In the genomic region with DNA sequence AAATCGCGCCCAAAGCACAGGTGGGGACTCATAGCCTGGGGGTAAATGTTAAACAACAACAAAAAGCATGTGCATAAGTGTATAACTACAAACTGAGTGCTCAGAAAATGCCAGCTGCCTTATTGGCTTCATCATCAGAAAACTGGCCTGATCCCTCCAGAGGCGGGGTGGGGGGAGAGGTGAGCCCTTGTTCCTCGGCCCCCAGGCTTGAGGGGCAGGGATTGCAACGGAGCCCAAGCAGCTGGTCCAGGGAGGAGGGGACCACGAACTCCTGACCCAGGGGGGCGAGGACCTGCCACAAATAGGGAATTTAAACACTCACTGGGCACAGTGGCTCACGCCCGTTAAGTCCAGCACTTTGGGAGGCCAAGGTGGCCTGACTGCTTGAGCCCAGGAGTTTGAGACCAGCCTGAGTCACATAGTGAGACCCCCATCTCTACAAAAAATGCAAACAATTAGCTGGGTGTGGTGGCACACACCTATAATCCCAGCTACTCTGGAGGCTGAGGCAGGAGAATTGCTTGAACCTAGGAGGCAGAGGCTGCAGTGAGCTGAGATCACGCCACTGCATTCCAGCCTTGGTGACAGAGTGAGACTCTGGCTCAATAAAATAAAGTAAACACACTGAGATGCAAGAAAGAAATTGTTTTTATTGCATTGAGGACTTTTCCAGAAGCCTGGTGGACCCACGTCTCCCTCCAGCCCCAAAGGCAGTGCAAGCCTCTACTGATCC, we compare ENCODE assay signal across 20 cellular contexts. TPM values are rescaled to one million over a fixed set of nuclear protein-coding genes. Genes with fewer than 3 reads are reported as not detected.
A peak's percentile ranks its signal among the peaks of the same experiment; 100 is the strongest.
DNase-seq lines count a peak whose midpoint lies in the region; ATAC-seq, FAIRE-seq and TF ChIP-seq lines count a peak whose summit lies in the region.
"Had no signal": no experiment of that assay in that cellular context is flagged by ENCODE, and none has a peak within 500 bp of the region (broad histone marks: within the 10 kb centered on the region; RNA-seq: fewer than 3 reads in every experiment).

No MANE protein-coding gene starts in this region.

- in situ Hi-C loops in GM12878 (cut with MboI): no loop called here

- H3K36me3 Mint-ChIP-seq in GM23338 (ENCODE audit: low read depth): no peaks in the 10 kb centered on the region
- H3K36me3 Mint-ChIP-seq in natural killer cell treated with Interleukin-12 subunit alpha and Interleukin-12 subunit beta and Interleukin-15 and Interleukin-18, amount 100 ng/mL, for 72 hours: no peaks in the 10 kb centered on the region

- H3K9ac ChIP-seq in GM12878 (ENCODE audit: control insufficient read depth, insufficient read depth, low read length): no peak overlapping the region
- H3K9ac ChIP-seq in liver (ENCODE audit: low read depth in 1 of 2, low read length in 2 of 2): no peak overlapping the region
- H3K9ac ChIP-seq: BLaER1 had no signal

- TF ChIP-seq EP300 in GM12878 (IDR thresholded peaks at IDR 0.05; ENCODE audit: borderline replicate concordance in 1 of 2, control insufficient read depth in 1 of 2, low read depth in 2 of 2, low read length in 2 of 2): no peak

- H3K4me3 Mint-ChIP-seq in GM23338: no peak overlapping the region; the same call in 2 of the 3 replicates
- H3K4me3 Mint-ChIP-seq in natural killer cell treated with Interleukin-12 subunit alpha and Interleukin-12 subunit beta and Interleukin-15 and Interleukin-18, amount 100 ng/mL, for 72 hours: no peak overlapping the region
- H3K4me3 Mint-ChIP-seq: activated T-cell treated with anti-CD3 and anti-CD28 coated beads, Interleukin-2, amount 50 U/mL, for 4 hours; neural crest cell; T-cell had no signal

- intact Hi-C loops in GM12878 (cut with micrococcal nuclease; ENCODE audit: unreplicated experiment): no loop called here

- TF ChIP-seq CTCF in GM23338 (conservative IDR thresholded peaks at IDR 0.05; ENCODE audit: low read depth in 2 of 2): no peak
- no peak for TF ChIP-seq CTCF in GM12878 (IDR thresholded peaks at IDR 0.05 in 2 of 3, conservative IDR thresholded peaks at IDR 0.05 in 1 of 3; ENCODE audit: control insufficient read depth in 2 of 3, extremely low read depth in 1 of 3, insufficient read depth in 1 of 3, low read depth in 3 of 3, low read length in 3 of 3)
- no peak for TF ChIP-seq CTCF in liver (IDR thresholded peaks at IDR 0.05; ENCODE audit: low read depth, low read length, missing input control)

- peak overlapping the region; percentile 84 for H3K4me2 ChIP-seq in GM23338
- H3K4me2 ChIP-seq in GM12878 (ENCODE audit: control insufficient read depth, insufficient read depth): no peak overlapping the region
- H3K4me2 ChIP-seq: BLaER1 had no signal

- H3K9me2 ChIP-seq in GM23338 (ENCODE audit: insufficient read depth): no peaks in the 10 kb centered on the region

- no peaks in the 10 kb centered on the region for H3K9me3 Mint-ChIP-seq in GM23338
- H3K9me3 Mint-ChIP-seq in natural killer cell treated with Interleukin-12 subunit alpha and Interleukin-12 subunit beta and Interleukin-15 and Interleukin-18, amount 100 ng/mL, for 72 hours: no peaks in the 10 kb centered on the region
- H3K9me3 Mint-ChIP-seq: activated T-cell treated with anti-CD3 and anti-CD28 coated beads, Interleukin-2, amount 50 U/mL, for 4 hours; neural crest cell; T-cell had no signal

- no TSS peak for BruUV-seq in GM12878 (replicated peaks; lab: Mats Ljungman, UMichigan)

- DNase-seq in GM23338 (ENCODE audit: low spot score) (no peak), GM12878 (ENCODE audit: low read depth, low spot score) (no peak), GM19238 (ENCODE audit: insufficient read length, low spot score) (no peak)
- no peak for DNase-seq in natural killer cell treated with Interleukin-12 subunit alpha and Interleukin-12 subunit beta and Interleukin-15 and Interleukin-18, amount 100 ng/mL, for 72 hours (ENCODE audit: low spot score)
- DNase-seq: cortex of kidney, GOT3, NCI-H2081 treated with DMSO at 0.1 percent for 48 hours, SIG-M5 had no signal

- FAIRE-seq in GM12878 (lab: Jason Lieb, UNC): no peak

- H3K36me3 ChIP-seq in GM23338 (ENCODE audit: insufficient read depth) (no peaks in the 10 kb centered on the region), GM12878 (ENCODE audit: control insufficient read depth in 2 of 2, insufficient read depth in 2 of 2, low read length in 1 of 2) (peaks cover 0 to 4% of the 10 kb centered on the region in 2 experiments; a peak in 2 of 4 replicates), liver (ENCODE audit: control insufficient read depth in 4 of 4, insufficient read depth in 3 of 4, low read depth in 1 of 4, low read length in 3 of 4) (peaks cover 13 to 24% (median 18%) of the 10 kb centered on the region in 4 donors)

- H4K20me1 ChIP-seq in GM23338 (replicated peaks; ENCODE audit: insufficient read depth): no peaks in the 10 kb centered on the region; the same call in 1 of the 2 replicates
- H4K20me1 ChIP-seq in GM12878 (ENCODE audit: control insufficient read depth, insufficient read depth): no peaks in the 10 kb centered on the region

- H3K9me3 ChIP-seq in GM12878 (replicated peaks; ENCODE audit: control insufficient read depth, insufficient read depth, low read length): no peaks in the 10 kb centered on the region
- no peaks in the 10 kb centered on the region for H3K9me3 ChIP-seq in liver (ENCODE audit: control insufficient read depth in 4 of 4, low read length in 3 of 4)
- H3K9me3 ChIP-seq: adrenal gland, BLaER1, left ventricle myocardium inferior, psoas muscle, upper lobe of left lung had no signal

- peaks cover 8% of the 10 kb centered on the region; the same call in 1 of the 2 replicates for H3K27me3 ChIP-seq in GM23338 (ENCODE audit: insufficient read depth)
- H3K27me3 ChIP-seq in GM12878 (replicated peaks in 1 of 2; ENCODE audit: control insufficient read depth in 2 of 2, insufficient read depth in 2 of 2, low read length in 1 of 2): no peaks in the 10 kb centered on the region
- no peaks in the 10 kb centered on the region for H3K27me3 ChIP-seq in liver (ENCODE audit: control insufficient read depth in 4 of 4, insufficient read depth in 4 of 4, low read length in 3 of 4)
- H3K27me3 ChIP-seq: adrenal gland had no signal

- no peak overlapping the region for H3K27ac Mint-ChIP-seq in GM23338
- H3K27ac Mint-ChIP-seq in natural killer cell treated with Interleukin-12 subunit alpha and Interleukin-12 subunit beta and Interleukin-15 and Interleukin-18, amount 100 ng/mL, for 72 hours: no peak overlapping the region
- H3K27ac Mint-ChIP-seq: T-cell had no signal

- peaks cover 4% of the 10 kb centered on the region; the same call in 1 of the 3 replicates for H3K4me1 Mint-ChIP-seq in GM23338
- peaks cover 0 to 6% of the 10 kb centered on the region in 2 donors for H3K4me1 Mint-ChIP-seq in natural killer cell treated with Interleukin-12 subunit alpha and Interleukin-12 subunit beta and Interleukin-15 and Interleukin-18, amount 100 ng/mL, for 72 hours (ENCODE audit: low read depth in 2 of 2)
- H3K4me1 Mint-ChIP-seq: neural crest cell had no signal

- H3K4me3 ChIP-seq in GM23338 (peak overlapping the region; percentile 50), GM12878 (no peak overlapping the region), liver (ENCODE audit: low read depth in 1 of 3, low read length in 3 of 3) (no peak overlapping the region)
- H3K4me3 ChIP-seq: adrenal gland, BLaER1, left ventricle myocardium inferior, psoas muscle, upper lobe of left lung had no signal

- H3K4me1 ChIP-seq in GM23338 (ENCODE audit: insufficient read depth) (no peaks in the 10 kb centered on the region), GM12878 (ENCODE audit: control insufficient read depth, insufficient read depth, low read length) (no peaks in the 10 kb centered on the region), liver (ENCODE audit: control insufficient read depth in 4 of 4, insufficient read depth in 4 of 4, low read length in 3 of 4) (no peaks in the 10 kb centered on the region)
- H3K4me1 ChIP-seq: BLaER1, psoas muscle had no signal

- POLR2A ChIA-PET in GM12878 (lab: Charles Lee): interaction anchor here (0.5 kb wide), 1 partner anchor 204 kb away, joined by 6 read pairs; no protein-coding TSS in a partner anchor

- no peaks in the 10 kb centered on the region for H3F3A ChIP-seq in GM23338 (replicated peaks; ENCODE audit: low read depth)

- H3K27ac ChIP-seq in GM23338 (ENCODE audit: low read depth) (no peak overlapping the region), GM12878 (ENCODE audit: control insufficient read depth, insufficient read depth) (no peak overlapping the region), liver (ENCODE audit: low read depth in 1 of 2, low read length in 2 of 2) (no peak overlapping the region)
- H3K27ac ChIP-seq: adrenal gland, BLaER1, left ventricle myocardium inferior, psoas muscle, upper lobe of left lung had no signal

- no peak overlapping the region for H2AFZ ChIP-seq in GM23338
- H2AFZ ChIP-seq in GM12878 (ENCODE audit: control insufficient read depth, low read depth, low read length): no peak overlapping the region

- H3K79me2 ChIP-seq in GM23338 (replicated peaks; ENCODE audit: insufficient read depth) (no peaks in the 10 kb centered on the region), GM12878 (ENCODE audit: control insufficient read depth, insufficient read depth, low read length) (no peaks in the 10 kb centered on the region)

- TF ChIP-seq RAD21 in GM12878 (IDR thresholded peaks at IDR 0.05; ENCODE audit: insufficient read depth, low read depth, low read length) (no peak), liver (IDR thresholded peaks at IDR 0.05) (no peak)

- WGBS in GM12878 (ENCODE audit: insufficient coverage, insufficient replicate concordance, low lambda C conversion rate, missing lambda C conversion rate): 38% methylated on average over 10 of the region's 11 CpGs
- 42% methylated on average over 11 of the region's 11 CpGs for WGBS in liver

- ATAC-seq in GM23338 (peak; percentile 17), GM12878 (no peak), GM19463 (IDR thresholded peaks at IDR 0.05; ENCODE audit: unreplicated experiment) (no peak)
- no peak for ATAC-seq in natural killer cell treated with Interleukin-12 subunit alpha and Interleukin-12 subunit beta and Interleukin-15 and Interleukin-18, amount 100 ng/mL, for 72 hours

- CTCF ChIA-PET in GM12878 (lab: Yijun Ruan, JAX): no interaction called here

- SMC1A ChIA-PET in GM12878 (lab: Charles Lee; ENCODE audit: uncharacterized antibody, unreplicated experiment): no interaction called here

- H3K27me3 Mint-ChIP-seq in GM23338 (ENCODE audit: insufficient read depth, low read depth, poor library complexity): peaks cover 17% of the 10 kb centered on the region
- H3K27me3 Mint-ChIP-seq in natural killer cell treated with Interleukin-12 subunit alpha and Interleukin-12 subunit beta and Interleukin-15 and Interleukin-18, amount 100 ng/mL, for 72 hours: peaks cover 8 to 16% of the 10 kb centered on the region in 2 donors

- no peak for TF ChIP-seq POLR2A in GM12878 (IDR thresholded peaks at IDR 0.05; ENCODE audit: low read depth, low read length)

- RAD21 ChIA-PET in GM12878 (lab: Charles Lee; ENCODE audit: unreplicated experiment): no interaction called here

RNA-seq across cellular contexts. Expression of a gene that starts 8.7 kb away (rescaled TPM):
- total RNA-seq in GM23338 (2014; rRNA removed; shearing (Covaris generic)): 15.8 and 26.7 TPM in 2 replicates
- 18.9 and 19.3 TPM in 2 replicates for polyA plus RNA-seq in GM23338 (2016; fragmentation: Nextera tagmentation; extraction: Ambion mirVana)
- total RNA-seq in GM12878 (2013; cell fraction: nucleolus; rRNA removed): 24.5 and 25.2 TPM in 2 replicates
- total RNA-seq in GM12878 (2014; rRNA removed): 25.6 and 26.0 TPM in 2 replicates
- total RNA-seq in GM12878 (2014; rRNA removed; fragmentation: Illumina TruSeq; extraction: Trizol): 8.3 and 8.7 TPM in 2 replicates
- total RNA-seq in GM12878 (2021): 36.3 and 39.5 TPM in 2 replicates
- 9.0 TPM for polyA plus RNA-seq in GM12878 (2011; ENCODE audit: low read depth)
- 10.0 and 22.4 TPM in 2 replicates for polyA plus RNA-seq in GM12878 (2011; rRNA removed)
- polyA plus RNA-seq in GM12878 (2011; cell fraction: cytosol; rRNA removed): 34.9 and 58.8 TPM in 2 replicates
- polyA plus RNA-seq in GM12878 (2011; cell fraction: nucleus; rRNA removed): 77.1 and 95.7 TPM in 2 replicates
- 29.2 and 32.3 TPM in 2 replicates for polyA plus RNA-seq in GM12878 (2012)
- polyA plus RNA-seq in GM12878 (2014; fragmentation: Illumina TruSeq; extraction: Trizol): 0.60 and 6.7 TPM in 2 replicates
- 1 to 10 TPM; 1.3 to 1.5 TPM for polyA plus RNA-seq in GM12878 (2014; fragmentation: Nextera tagmentation; extraction: Ambion mirVana)
- 49.6 and 60.3 TPM in 2 replicates for polyA plus RNA-seq in GM12878 (2014; rRNA removed)
- 10 to 100 TPM; 29.4 to 29.8 TPM for polyA plus RNA-seq in GM12878 (2016; fragmentation: Nextera tagmentation; extraction: Ambion mirVana)
- polyA minus RNA-seq in GM12878 (2011; rRNA and poly(A)+ RNA removed): 11.3 and 21.7 TPM in 2 replicates
- 11.3 and 12.2 TPM in 2 replicates for polyA minus RNA-seq in GM12878 (2011; cell fraction: cytosol; rRNA and poly(A)+ RNA removed)
- polyA minus RNA-seq in GM12878 (2011; cell fraction: nucleus; rRNA and poly(A)+ RNA removed): 10.2 and 22.0 TPM in 2 replicates
- total RNA-seq in liver: 10 to 100 TPM in 1 of 2 donors, 1 to 10 TPM in 1; 7.7 to 12.7 TPM
- 10 to 100 TPM in 1 of 2 donors, 1 to 10 TPM in 1; 8.4 to 11.3 TPM for polyA plus RNA-seq in liver
- total RNA-seq in natural killer cell treated with Interleukin-12 subunit alpha and Interleukin-12 subunit beta and Interleukin-15 and Interleukin-18, amount 100 ng/mL, for 72 hours: 10 to 100 TPM; 51.4 to 56.7 TPM

RNA-seq across cellular contexts. Expression of a gene that starts 8.8 kb away (rescaled TPM):
- total RNA-seq in GM23338 (2014; rRNA removed; shearing (Covaris generic)): 13.4 and 18.0 TPM in 2 replicates
- polyA plus RNA-seq in GM23338 (2016; fragmentation: Nextera tagmentation; extraction: Ambion mirVana): 3.7 and 4.5 TPM in 2 replicates
- 1.5 and 2.2 TPM in 2 replicates for total RNA-seq in GM12878 (2013; cell fraction: nucleolus; rRNA removed)
- 0.49 and 0.51 TPM in 2 replicates for total RNA-seq in GM12878 (2014; rRNA removed)
- 0.23 and 0.27 TPM in 2 replicates for total RNA-seq in GM12878 (2014; rRNA removed; fragmentation: Illumina TruSeq; extraction: Trizol)
- 0.51 and 0.59 TPM in 2 replicates for total RNA-seq in GM12878 (2021)
- polyA plus RNA-seq in GM12878 (2011; ENCODE audit: low read depth): 0.49 TPM
- 0.43 TPM in 2 replicates for polyA plus RNA-seq in GM12878 (2011; rRNA removed)
- polyA plus RNA-seq in GM12878 (2011; cell fraction: cytosol; rRNA removed): 0.84 and 0.90 TPM in 2 replicates
- polyA plus RNA-seq in GM12878 (2011; cell fraction: nucleus; rRNA removed): 2.7 and 2.8 TPM in 2 replicates
- 1.5 TPM in 2 replicates for polyA plus RNA-seq in GM12878 (2012)
- 0.12 and 0.14 TPM in 2 replicates for polyA plus RNA-seq in GM12878 (2014; fragmentation: Illumina TruSeq; extraction: Trizol)
- polyA plus RNA-seq in GM12878 (2014; fragmentation: Nextera tagmentation; extraction: Ambion mirVana): under 1 TPM in 1 of 2 experiments, not detected in 1; 0.02 TPM
- 0.42 and 0.47 TPM in 2 replicates for polyA plus RNA-seq in GM12878 (2014; rRNA removed)
- polyA plus RNA-seq in GM12878 (2016; fragmentation: Nextera tagmentation; extraction: Ambion mirVana): under 1 TPM; 0.31 to 0.35 TPM
- polyA minus RNA-seq in GM12878 (2011; rRNA and poly(A)+ RNA removed): 0.51 and 0.57 TPM in 2 replicates
- 0.21 TPM in 1 of 2 replicates, not detected in the other for polyA minus RNA-seq in GM12878 (2011; cell fraction: cytosol; rRNA and poly(A)+ RNA removed)
- 0.12 and 0.38 TPM in 2 replicates for polyA minus RNA-seq in GM12878 (2011; cell fraction: nucleus; rRNA and poly(A)+ RNA removed)
- total RNA-seq in liver: 1 to 10 TPM in 1 of 2 donors, under 1 TPM in 1; 0.28 to 2.5 TPM
- polyA plus RNA-seq in liver: 1 to 10 TPM in 1 of 2 donors, under 1 TPM in 1; 0.31 to 2.5 TPM
- under 1 TPM; 0.33 to 0.74 TPM for total RNA-seq in natural killer cell treated with Interleukin-12 subunit alpha and Interleukin-12 subunit beta and Interleukin-15 and Interleukin-18, amount 100 ng/mL, for 72 hours

RNA-seq across cellular contexts. Expression of a gene that starts 20.2 kb away (rescaled TPM):
- total RNA-seq in GM23338 (2014; rRNA removed; shearing (Covaris generic)): not detected in 2 replicates
- polyA plus RNA-seq in GM23338 (2016; fragmentation: Nextera tagmentation; extraction: Ambion mirVana): 0.26 and 0.42 TPM in 2 replicates
- not detected in 2 replicates for total RNA-seq in GM12878 (2013; cell fraction: nucleolus; rRNA removed)
- not detected in 2 replicates for total RNA-seq in GM12878 (2014; rRNA removed)
- not detected in 2 replicates for total RNA-seq in GM12878 (2014; rRNA removed; fragmentation: Illumina TruSeq; extraction: Trizol)
- total RNA-seq in GM12878 (2021): not detected in 2 replicates
- polyA plus RNA-seq in GM12878 (2011; ENCODE audit: low read depth): not detected
- polyA plus RNA-seq in GM12878 (2011; rRNA removed): 0.22 and 0.46 TPM in 2 replicates
- polyA plus RNA-seq in GM12878 (2011; cell fraction: cytosol; rRNA removed): 0.60 and 0.72 TPM in 2 replicates
- 0.46 and 0.61 TPM in 2 replicates for polyA plus RNA-seq in GM12878 (2011; cell fraction: nucleus; rRNA removed)
- polyA plus RNA-seq in GM12878 (2012): 0.04 and 0.23 TPM in 2 replicates
- polyA plus RNA-seq in GM12878 (2014; fragmentation: Illumina TruSeq; extraction: Trizol): 0.03 TPM in 1 of 2 replicates, not detected in the other
- polyA plus RNA-seq in GM12878 (2014; fragmentation: Nextera tagmentation; extraction: Ambion mirVana): not detected
- polyA plus RNA-seq in GM12878 (2014; rRNA removed): not detected in 2 replicates
- polyA plus RNA-seq in GM12878 (2016; fragmentation: Nextera tagmentation; extraction: Ambion mirVana): under 1 TPM in 1 of 2 experiments, not detected in 1; 0.07 TPM
- polyA minus RNA-seq in GM12878 (2011; rRNA and poly(A)+ RNA removed): 0.52 TPM in 1 of 2 replicates, not detected in the other
- not detected in 2 replicates for polyA minus RNA-seq in GM12878 (2011; cell fraction: cytosol; rRNA and poly(A)+ RNA removed)
- 0.29 TPM in 1 of 2 replicates, not detected in the other for polyA minus RNA-seq in GM12878 (2011; cell fraction: nucleus; rRNA and poly(A)+ RNA removed)
- 100 to 1,000 TPM in 1 of 2 donors, 10 to 100 TPM in 1; 22.8 to 194 TPM for total RNA-seq in liver
- 100 to 1,000 TPM in 1 of 2 donors, 10 to 100 TPM in 1; 94.9 to 331 TPM for polyA plus RNA-seq in liver
- total RNA-seq in natural killer cell treated with Interleukin-12 subunit alpha and Interleukin-12 subunit beta and Interleukin-15 and Interleukin-18, amount 100 ng/mL, for 72 hours: not detected
- total RNA-seq: glomerular endothelial cell, left ventricle myocardium inferior, neural crest cell, psoas muscle had no signal
- polyA plus RNA-seq: fibroblast of lung had no signal

RNA-seq across cellular contexts. Expression of a gene that starts 49.7 kb away (rescaled TPM):
- 140 and 151 TPM in 2 replicates for total RNA-seq in GM23338 (2014; rRNA removed; shearing (Covaris generic))
- polyA plus RNA-seq in GM23338 (2016; fragmentation: Nextera tagmentation; extraction: Ambion mirVana) (99.7 and 108 TPM in 2 replicates), GM12878 (2011; rRNA removed) (31.6 and 68.3 TPM in 2 replicates), GM12878 (2014; fragmentation: Illumina TruSeq; extraction: Trizol) (13.0 and 38.8 TPM in 2 replicates), GM12878 (2014; fragmentation: Nextera tagmentation; extraction: Ambion mirVana) (1 to 10 TPM in 1 of 2 experiments, under 1 TPM in 1; 1.00 to 6.8 TPM), GM12878 (2014; rRNA removed) (144 and 166 TPM in 2 replicates), GM12878 (2016; fragmentation: Nextera tagmentation; extraction: Ambion mirVana) (10 to 100 TPM; 33.4 to 33.7 TPM), liver (10 to 100 TPM; 40.3 to 72.7 TPM)
- total RNA-seq in GM12878 (2013; cell fraction: nucleolus; rRNA removed): 58.9 and 63.2 TPM in 2 replicates
- total RNA-seq in GM12878 (2014; rRNA removed) (178 and 210 TPM in 2 replicates), GM12878 (2014; rRNA removed; fragmentation: Illumina TruSeq; extraction: Trizol) (72.1 and 92.8 TPM in 2 replicates), GM12878 (2021) (182 and 184 TPM in 2 replicates), liver (10 to 100 TPM; 43.8 to 64.4 TPM)
- 78.5 TPM for polyA plus RNA-seq in GM12878 (2011; ENCODE audit: low read depth)
- 109 and 144 TPM in 2 replicates for polyA plus RNA-seq in GM12878 (2011; cell fraction: cytosol; rRNA removed)
- 127 and 159 TPM in 2 replicates for polyA plus RNA-seq in GM12878 (2011; cell fraction: nucleus; rRNA removed)
- polyA plus RNA-seq in GM12878 (2012): 133 and 176 TPM in 2 replicates
- 32.9 and 84.0 TPM in 2 replicates for polyA minus RNA-seq in GM12878 (2011; rRNA and poly(A)+ RNA removed)
- polyA minus RNA-seq in GM12878 (2011; cell fraction: cytosol; rRNA and poly(A)+ RNA removed): 64.1 and 69.3 TPM in 2 replicates
- 27.6 and 40.2 TPM in 2 replicates for polyA minus RNA-seq in GM12878 (2011; cell fraction: nucleus; rRNA and poly(A)+ RNA removed)
- total RNA-seq in natural killer cell treated with Interleukin-12 subunit alpha and Interleukin-12 subunit beta and Interleukin-15 and Interleukin-18, amount 100 ng/mL, for 72 hours: 100 to 1,000 TPM; 170 to 206 TPM

RNA-seq across cellular contexts. Expression of a gene that starts 55.7 kb away (rescaled TPM):
- 0.52 TPM in 1 of 2 replicates, not detected in the other for total RNA-seq in GM23338 (2014; rRNA removed; shearing (Covaris generic))
- polyA plus RNA-seq in GM23338 (2016; fragmentation: Nextera tagmentation; extraction: Ambion mirVana): 1.4 and 1.6 TPM in 2 replicates
- total RNA-seq in GM12878 (2013; cell fraction: nucleolus; rRNA removed): 450 and 530 TPM in 2 replicates
- total RNA-seq in GM12878 (2014; rRNA removed): 137 and 149 TPM in 2 replicates
- total RNA-seq in GM12878 (2014; rRNA removed; fragmentation: Illumina TruSeq; extraction: Trizol): 61.0 and 68.2 TPM in 2 replicates
- total RNA-seq in GM12878 (2021): 224 and 232 TPM in 2 replicates
- 92.7 TPM for polyA plus RNA-seq in GM12878 (2011; ENCODE audit: low read depth)
- polyA plus RNA-seq in GM12878 (2011; rRNA removed): 140 and 276 TPM in 2 replicates
- polyA plus RNA-seq in GM12878 (2011; cell fraction: cytosol; rRNA removed): 391 and 446 TPM in 2 replicates
- polyA plus RNA-seq in GM12878 (2011; cell fraction: nucleus; rRNA removed): 237 and 277 TPM in 2 replicates
- 176 and 238 TPM in 2 replicates for polyA plus RNA-seq in GM12878 (2012)
- 13.5 and 47.7 TPM in 2 replicates for polyA plus RNA-seq in GM12878 (2014; fragmentation: Illumina TruSeq; extraction: Trizol)
- 10 to 100 TPM; 22.0 to 61.1 TPM for polyA plus RNA-seq in GM12878 (2014; fragmentation: Nextera tagmentation; extraction: Ambion mirVana)
- 257 and 266 TPM in 2 replicates for polyA plus RNA-seq in GM12878 (2014; rRNA removed)
- polyA plus RNA-seq in GM12878 (2016; fragmentation: Nextera tagmentation; extraction: Ambion mirVana): 100 to 1,000 TPM; 278 to 288 TPM
- 103 and 190 TPM in 2 replicates for polyA minus RNA-seq in GM12878 (2011; rRNA and poly(A)+ RNA removed)
- 139 and 168 TPM in 2 replicates for polyA minus RNA-seq in GM12878 (2011; cell fraction: cytosol; rRNA and poly(A)+ RNA removed)
- polyA minus RNA-seq in GM12878 (2011; cell fraction: nucleus; rRNA and poly(A)+ RNA removed): 74.0 and 109 TPM in 2 replicates
- 1 to 10 TPM; 1.8 to 2.5 TPM for total RNA-seq in liver
- 1 to 10 TPM; 2.5 to 7.8 TPM for polyA plus RNA-seq in liver
- 100 to 1,000 TPM in 1 of 2 donors, 10 to 100 TPM in 1; 32.4 to 131 TPM for total RNA-seq in natural killer cell treated with Interleukin-12 subunit alpha and Interleukin-12 subunit beta and Interleukin-15 and Interleukin-18, amount 100 ng/mL, for 72 hours
- total RNA-seq: fibroblast of lung, neural crest cell had no signal

Comparison
In these comparisons a context has a peak if more than half of its experiments do, and no peak if none do; other contexts are left out.
1. RNA of a gene that starts 20.2 kb away (total RNA-seq): 22.8 to 194 TPM in liver; not detected in GM23338, not detected in GM12878 and not detected in natural killer cell treated with Interleukin-12 subunit alpha and Interleukin-12 subunit beta and Interleukin-15 and Interleukin-18, amount 100 ng/mL, for 72 hours; every median in the first group is over 10 times any median in the second.